In the genomic region with DNA sequence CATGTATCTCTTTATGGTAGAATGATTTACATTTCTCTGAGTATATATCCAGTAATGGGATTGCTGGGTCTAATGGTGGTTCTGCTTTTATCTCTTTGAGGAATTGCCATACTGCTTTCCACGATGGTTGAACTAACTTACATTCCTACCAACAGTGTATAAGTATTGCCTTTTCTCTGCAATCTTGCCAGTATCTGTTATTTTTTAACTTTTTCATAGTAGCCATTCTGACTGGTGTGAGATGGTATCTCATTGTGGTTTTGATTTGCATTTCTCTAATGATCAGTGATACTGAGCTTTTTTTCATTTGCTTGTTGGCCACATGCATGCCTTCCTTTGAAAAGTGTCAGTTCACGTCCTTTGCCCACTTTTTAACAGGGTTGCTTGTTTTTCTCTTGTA, we compare ENCODE assay signal across 17 cellular contexts. TPM values are rescaled to one million over a fixed set of nuclear protein-coding genes. Genes with fewer than 3 reads are reported as not detected.
DNase-seq lines count a peak whose midpoint lies in the region; ATAC-seq and TF ChIP-seq lines count a peak whose summit lies in the region.
"Had no signal": no experiment of that assay in that cellular context is flagged by ENCODE, and none has a peak within 500 bp of the region (broad histone marks: within the 10 kb centered on the region; RNA-seq: fewer than 3 reads in every experiment).

No MANE protein-coding gene starts in this region.

- no peaks in the 10 kb centered on the region for H3K27me3 ChIP-seq in breast epithelium
- H3K27me3 ChIP-seq in ascending aorta = no peaks in the 10 kb centered on the region

- no peaks in the 10 kb centered on the region for H3K4me1 ChIP-seq in breast epithelium
- H3K4me1 ChIP-seq in ascending aorta = no peaks in the 10 kb centered on the region
- H3K4me1 ChIP-seq: Caco-2 had no signal

- H3K4me1 Mint-ChIP-seq in natural killer cell = peaks cover 33 to 44% of the 10 kb centered on the region in 2 donors
- H3K4me1 Mint-ChIP-seq in natural killer cell treated with Interleukin-12 subunit alpha and Interleukin-12 subunit beta and Interleukin-15 and Interleukin-18, amount 100 ng/mL, for 72 hours (ENCODE audit: low read depth in 2 of 2) = peaks cover 28 to 45% of the 10 kb centered on the region in 2 donors
- H3K4me1 Mint-ChIP-seq in effector memory CD8-positive, alpha-beta T cell (ENCODE audit: low read depth in 2 of 2) = peaks cover 26 to 33% of the 10 kb centered on the region in 2 donors
- H3K4me1 Mint-ChIP-seq: H9 had no signal

- H3K27ac ChIP-seq in breast epithelium = no peak overlapping the region
- no peak overlapping the region for H3K27ac ChIP-seq in ascending aorta

- TF ChIP-seq CTCF in natural killer cell (IDR thresholded peaks at IDR 0.05) (no peak), breast epithelium (IDR thresholded peaks at IDR 0.05) (no peak), ascending aorta (IDR thresholded peaks at IDR 0.05) (no peak)

- no peak for ATAC-seq in natural killer cell
- no peak for ATAC-seq in natural killer cell treated with Interleukin-12 subunit alpha and Interleukin-12 subunit beta and Interleukin-15 and Interleukin-18, amount 100 ng/mL, for 72 hours
- peak; percentile 52 for ATAC-seq in GM19452 (IDR thresholded peaks at IDR 0.05; ENCODE audit: unreplicated experiment)
- ATAC-seq in effector memory CD8-positive, alpha-beta T cell (replicated peaks) = peak; percentile 8
- ATAC-seq: CD8-positive, alpha-beta T cell; HepG2 had no signal

- no peaks in the 10 kb centered on the region for H3K27me3 Mint-ChIP-seq in natural killer cell (ENCODE audit: low read depth in 2 of 2)
- H3K27me3 Mint-ChIP-seq in natural killer cell treated with Interleukin-12 subunit alpha and Interleukin-12 subunit beta and Interleukin-15 and Interleukin-18, amount 100 ng/mL, for 72 hours = no peaks in the 10 kb centered on the region
- H3K27me3 Mint-ChIP-seq in effector memory CD8-positive, alpha-beta T cell = no peaks in the 10 kb centered on the region
- H3K27me3 Mint-ChIP-seq: B cell had no signal

- no peaks in the 10 kb centered on the region for H3K36me3 ChIP-seq in breast epithelium
- no peaks in the 10 kb centered on the region for H3K36me3 ChIP-seq in ascending aorta

- no peak for DNase-seq in natural killer cell
- DNase-seq in natural killer cell treated with Interleukin-12 subunit alpha and Interleukin-12 subunit beta and Interleukin-15 and Interleukin-18, amount 100 ng/mL, for 72 hours (ENCODE audit: low spot score) = no peak
- DNase-seq in effector memory CD8-positive, alpha-beta T cell = no peak
- DNase-seq in breast epithelium (ENCODE audit: low spot score in 2 of 2) = no peak
- no peak for DNase-seq in ascending aorta (ENCODE audit: low spot score in 2 of 2)
- no peak for DNase-seq in NCI-H1048 (lab: John Stamatoyannopoulos, UW)
- DNase-seq: C1 segment of cervical spinal cord; Caco-2; CD8-positive, alpha-beta T cell; DND-41; GDM1; GOT3; H9 had no signal

- peaks cover 9% of the 10 kb centered on the region for H3K36me3 Mint-ChIP-seq in natural killer cell
- peaks cover 39% of the 10 kb centered on the region for H3K36me3 Mint-ChIP-seq in natural killer cell treated with Interleukin-12 subunit alpha and Interleukin-12 subunit beta and Interleukin-15 and Interleukin-18, amount 100 ng/mL, for 72 hours
- peaks cover 8% of the 10 kb centered on the region for H3K36me3 Mint-ChIP-seq in effector memory CD8-positive, alpha-beta T cell (ENCODE audit: insufficient read depth)

- H3K9me3 ChIP-seq in breast epithelium (peaks cover 0 to 6% of the 10 kb centered on the region in 2 donors), ascending aorta (no peaks in the 10 kb centered on the region)

- peak overlapping the region; percentile 10 for H3K4me3 Mint-ChIP-seq in natural killer cell
- H3K4me3 Mint-ChIP-seq in natural killer cell treated with Interleukin-12 subunit alpha and Interleukin-12 subunit beta and Interleukin-15 and Interleukin-18, amount 100 ng/mL, for 72 hours = no peak overlapping the region
- no peak overlapping the region for H3K4me3 Mint-ChIP-seq in effector memory CD8-positive, alpha-beta T cell
- H3K4me3 Mint-ChIP-seq: B cell, H9 had no signal

- H3K27ac Mint-ChIP-seq in natural killer cell = peak overlapping the region; percentile 52 to 75
- peak overlapping the region in 1 of 2 donors; percentile 26 for H3K27ac Mint-ChIP-seq in natural killer cell treated with Interleukin-12 subunit alpha and Interleukin-12 subunit beta and Interleukin-15 and Interleukin-18, amount 100 ng/mL, for 72 hours
- peak overlapping the region; percentile 67 to 86 for H3K27ac Mint-ChIP-seq in effector memory CD8-positive, alpha-beta T cell
- H3K27ac Mint-ChIP-seq: CD8-positive, alpha-beta T cell; H9 had no signal

- H3K4me3 ChIP-seq in breast epithelium = no peak overlapping the region
- no peak overlapping the region for H3K4me3 ChIP-seq in ascending aorta

- TF ChIP-seq POLR2A in breast epithelium (IDR thresholded peaks at IDR 0.05) = no peak

- peaks cover 2 to 4% of the 10 kb centered on the region in 2 donors for H3K9me3 Mint-ChIP-seq in natural killer cell
- H3K9me3 Mint-ChIP-seq in natural killer cell treated with Interleukin-12 subunit alpha and Interleukin-12 subunit beta and Interleukin-15 and Interleukin-18, amount 100 ng/mL, for 72 hours = peaks cover 5% of the 10 kb centered on the region
- H3K9me3 Mint-ChIP-seq in effector memory CD8-positive, alpha-beta T cell = peaks cover 0 to 14% of the 10 kb centered on the region in 2 donors

- intact Hi-C loops in natural killer cell (cut with micrococcal nuclease) (no loop called here), breast epithelium (cut with DNase I; ENCODE audit: low total_unique reads) (no loop called here), ascending aorta (cut with DNase I) (no loop called here)

RNA-seq across cellular contexts. Expression of a gene that starts 55.1 kb away (rescaled TPM):
- total RNA-seq in natural killer cell (100 to 1,000 TPM; 276 to 363 (median 357) TPM), breast epithelium (10 to 100 TPM; 11.5 to 18.7 (median 16.8) TPM), ascending aorta (5.5 TPM)
- 1,000 to 10,000 TPM in 1 of 2 donors, 100 to 1,000 TPM in 1; 755 to 1,319 TPM for total RNA-seq in natural killer cell treated with Interleukin-12 subunit alpha and Interleukin-12 subunit beta and Interleukin-15 and Interleukin-18, amount 100 ng/mL, for 72 hours
- total RNA-seq: HepG2, HT1080 had no signal

Comparison
In these comparisons a context has a peak if more than half of its experiments do, and no peak if none do; other contexts are left out.
1. ATAC-seq: peak in GM19452 (single experiment) and effector memory CD8-positive, alpha-beta T cell (single experiment); none in natural killer cell (0 of 3) and natural killer cell treated with Interleukin-12 subunit alpha and Interleukin-12 subunit beta and Interleukin-15 and Interleukin-18, amount 100 ng/mL, for 72 hours (0 of 2).
2. RNA of a gene that starts 55.1 kb away (total RNA-seq): 755 to 1,319 TPM in natural killer cell treated with Interleukin-12 subunit alpha and Interleukin-12 subunit beta and Interleukin-15 and Interleukin-18, amount 100 ng/mL, for 72 hours and 276 to 363 TPM in natural killer cell; 11.5 to 18.7 TPM in breast epithelium and 5.5 TPM in ascending aorta (single experiment); every median in the first group is over 10 times any median in the second.